Comparison of ENCODE assay signal across 8 cellular contexts in genomic region chr19:16324384-16325160, GRCh38. TPM values are rescaled to one million over a fixed set of nuclear protein-coding genes. Genes with fewer than 3 reads are reported as not detected.
DNase-seq lines count a peak whose midpoint lies in the region; ATAC-seq, FAIRE-seq and TF ChIP-seq lines count a peak whose summit lies in the region.

Gene KLF2, plus strand, starts transcription at chr19:16324826. Its CDS starts 98 bp downstream, at chr19:16324924.

- H2BK5ac ChIP-seq in mesendoderm (ENCODE audit: low read length): no peak within 1 kb of the TSS

- no peak within 1 kb of the TSS for H2BK120ac ChIP-seq in mesendoderm (ENCODE audit: low read depth, low read length)

- peak; percentile 74 for DNase-seq in GM18507 (ENCODE audit: extremely low spot score, insufficient read length, low read depth)
- DNase-seq in NCI-H510A (lab: John Stamatoyannopoulos, UW): peak; percentile 64
- DNase-seq in activated CD8-positive, alpha-beta memory T cell treated with anti-CD3 and anti-CD28 coated beads for 1 hour (ENCODE audit: extremely low read depth in 1 of 2, low read depth in 1 of 2): peak; percentile 93 to 95
- peak; percentile 92 to 97 (median 94) for DNase-seq in effector memory CD4-positive, alpha-beta T cell
- peak; percentile 82 for DNase-seq in mesendoderm
- DNase-seq in stimulated activated CD8-positive, alpha-beta memory T cell treated with anti-CD3 and anti-CD28 coated beads, Interleukin-12 subunit alpha, Interleukin-12 subunit beta, amount 100 ng/mL, for 24 hours (ENCODE audit: extremely low read depth): peak; percentile 73

- H3K27ac ChIP-seq in 22Rv1: peak within 1 kb of the TSS; percentile 74
- peak within 1 kb of the TSS; percentile 89 for H3K27ac ChIP-seq in effector memory CD4-positive, alpha-beta T cell (ENCODE audit: insufficient read depth, low read length, poor library complexity, severe bottlenecking)
- no peak within 1 kb of the TSS for H3K27ac ChIP-seq in mesendoderm (ENCODE audit: low read depth, low read length)

- peak; percentile 44 for FAIRE-seq in GM18507 (lab: Jason Lieb, UNC)

- H3K4me1 ChIP-seq in effector memory CD4-positive, alpha-beta T cell (ENCODE audit: control insufficient read depth, insufficient read depth, low read length, poor library complexity, severe bottlenecking): peaks cover 23% of the 10 kb centered on the region
- no peaks in the 10 kb centered on the region for H3K4me1 ChIP-seq in mesendoderm (ENCODE audit: control insufficient read depth, low read depth, low read length)

- no CpG with 5 or more reads among the region's 105 CpGs for WGBS in mesendoderm (ENCODE audit: extremely low coverage, insufficient coverage, low lambda C conversion rate)

- H2BK15ac ChIP-seq in mesendoderm (replicated peaks; ENCODE audit: low read depth): no peak within 1 kb of the TSS

- H3K18ac ChIP-seq in mesendoderm (ENCODE audit: low read length): no peak within 1 kb of the TSS

- no peak within 1 kb of the TSS for H4K5ac ChIP-seq in mesendoderm (ENCODE audit: low read length)

- no peaks in the 10 kb centered on the region for H3K27me3 ChIP-seq in effector memory CD4-positive, alpha-beta T cell (replicated peaks; ENCODE audit: control insufficient read depth, insufficient read depth, low read length, poor library complexity, severe bottlenecking)
- peaks cover 37% of the 10 kb centered on the region for H3K27me3 ChIP-seq in mesendoderm (ENCODE audit: insufficient read depth, low read length, poor library complexity)

- no peak for TF ChIP-seq CTCF in 22Rv1 (IDR thresholded peaks at IDR 0.05)

- no peak within 1 kb of the TSS for H3K4ac ChIP-seq in mesendoderm (ENCODE audit: low read depth, low read length)

- peak; percentile 58 for ATAC-seq in HG03039 (IDR thresholded peaks at IDR 0.05; ENCODE audit: unreplicated experiment)

- H3K23ac ChIP-seq in mesendoderm (ENCODE audit: low read length): no peak within 1 kb of the TSS

- H3K4me3 ChIP-seq in effector memory CD4-positive, alpha-beta T cell (ENCODE audit: insufficient read depth, low read depth, low read length, poor library complexity, severe bottlenecking): peak within 1 kb of the TSS; percentile 98
- H3K4me3 ChIP-seq in mesendoderm (ENCODE audit: low read length): no peak within 1 kb of the TSS

- H4K8ac ChIP-seq in mesendoderm (ENCODE audit: low read depth, low read length): no peak within 1 kb of the TSS

- H2AK5ac ChIP-seq in mesendoderm (ENCODE audit: low read length): no peak within 1 kb of the TSS

- H3K56ac ChIP-seq in mesendoderm (ENCODE audit: low read length): peak within 1 kb of the TSS; percentile 70

- H3K36me3 ChIP-seq in effector memory CD4-positive, alpha-beta T cell (ENCODE audit: control insufficient read depth, insufficient read depth, low read length): peaks cover 37% of the 10 kb centered on the region
- no peaks in the 10 kb centered on the region for H3K36me3 ChIP-seq in mesendoderm (ENCODE audit: control insufficient read depth, insufficient read depth, low read length)

- no peaks in the 10 kb centered on the region for H3K79me2 ChIP-seq in mesendoderm (ENCODE audit: control insufficient read depth, insufficient read depth, low read length)

- H3K4me2 ChIP-seq in mesendoderm (ENCODE audit: low read length): peak within 1 kb of the TSS; percentile 31

- H3K9ac ChIP-seq in mesendoderm (ENCODE audit: low read length): peak within 1 kb of the TSS; percentile 54

- no peaks in the 10 kb centered on the region for H3K9me3 ChIP-seq in effector memory CD4-positive, alpha-beta T cell (ENCODE audit: control insufficient read depth, low read length)

- no peaks in the 10 kb centered on the region for H3K79me1 ChIP-seq in mesendoderm (ENCODE audit: low read length)

RNA-seq across cellular contexts. Expression of gene KLF2, which starts in this region (rescaled TPM):
- 0.87 TPM for polyA plus RNA-seq in mesendoderm (2013, experiment 1 of 2)
- 0.88 TPM for polyA plus RNA-seq in mesendoderm (2013, experiment 2 of 2)
